Comparison of ENCODE assay signal across 19 cellular contexts in genomic region chr4:124044867-124045266, GRCh38.
DNase-seq lines count a peak whose midpoint lies in the region; ATAC-seq and TF ChIP-seq lines count a peak whose summit lies in the region.
"Had no signal": no experiment of that assay in that cellular context is flagged by ENCODE, and none has a peak within 500 bp of the region (broad histone marks: within the 10 kb centered on the region; RNA-seq: fewer than 3 reads in every experiment).

No MANE protein-coding gene starts in this region.

- H2BK12ac ChIP-seq in trophoblast cell (ENCODE audit: low read length), result peak overlapping the region; percentile 37

- no peaks in the 10 kb centered on the region for H3K79me2 ChIP-seq in trophoblast cell (ENCODE audit: control insufficient read depth, insufficient read depth, low read length, poor library complexity)

- H3K9me3 ChIP-seq in WERI-Rb-1 (ENCODE audit: severe bottlenecking) (no peaks in the 10 kb centered on the region), trophoblast cell (ENCODE audit: insufficient read depth, low read depth, low read length) (no peaks in the 10 kb centered on the region)
- H3K9me3 ChIP-seq: Peyer's patch, SK-N-SH had no signal

- H3K36me3 Mint-ChIP-seq in activated CD8-positive, alpha-beta T cell treated with anti-CD3 and anti-CD28 coated beads for 36 hours (ENCODE audit: low read depth), result no peaks in the 10 kb centered on the region
- no peaks in the 10 kb centered on the region for H3K36me3 Mint-ChIP-seq in activated CD8-positive, alpha-beta T cell treated with anti-CD3 and anti-CD28 coated beads, Interleukin-2, amount 10 ng/mL, durations not matched to agents 7 days and 5 days (ENCODE audit: low read depth)
- H3K36me3 Mint-ChIP-seq: IgD-negative memory B cell had no signal

- intact Hi-C loops in activated CD8-positive, alpha-beta T cell treated with anti-CD3 and anti-CD28 coated beads for 36 hours (cut with micrococcal nuclease), result no loop called here

- no peak overlapping the region for H4K8ac ChIP-seq in trophoblast cell (ENCODE audit: low read depth, low read length)

- no peaks in the 10 kb centered on the region for H3K27me3 Mint-ChIP-seq in activated CD8-positive, alpha-beta T cell treated with anti-CD3 and anti-CD28 coated beads for 36 hours
- H3K27me3 Mint-ChIP-seq in activated CD8-positive, alpha-beta T cell treated with anti-CD3 and anti-CD28 coated beads, Interleukin-2, amount 10 ng/mL, durations not matched to agents 7 days and 5 days (ENCODE audit: low read depth), result no peaks in the 10 kb centered on the region
- H3K27me3 Mint-ChIP-seq: IgD-negative memory B cell had no signal

- no peak for TF ChIP-seq CTCF in activated CD8-positive, alpha-beta T cell treated with anti-CD3 and anti-CD28 coated beads for 36 hours (IDR thresholded peaks at IDR 0.05)
- TF ChIP-seq CTCF in WERI-Rb-1 (IDR thresholded peaks at IDR 0.05; ENCODE audit: low read depth, low read length), result peak; percentile 27; the same call in 1 of the 2 replicates
- no peak for TF ChIP-seq CTCF in foreskin keratinocyte (conservative IDR thresholded peaks at IDR 0.05)

- H2BK5ac ChIP-seq in trophoblast cell (ENCODE audit: low read depth, low read length, poor library complexity), result peak overlapping the region; percentile 9

- H3K4me1 ChIP-seq in foreskin keratinocyte (no peaks in the 10 kb centered on the region), trophoblast cell (ENCODE audit: control insufficient read depth in 1 of 2, insufficient read depth in 2 of 2, low read length in 2 of 2) (peaks cover 8% of the 10 kb centered on the region in 2 experiments)
- H3K4me1 ChIP-seq: Peyer's patch had no signal

- no peak overlapping the region for H3K4me2 ChIP-seq in trophoblast cell (ENCODE audit: low read length)
- H3K4me2 ChIP-seq: SK-N-SH had no signal

- POLR2A ChIA-PET in activated CD8-positive, alpha-beta T cell treated with anti-CD3 and anti-CD28 coated beads for 36 hours (lab: Charles Lee), result no interaction called here
- POLR2A ChIA-PET in activated CD8-positive, alpha-beta T cell treated with anti-CD3 and anti-CD28 coated beads, Interleukin-2, amount 10 ng/mL, durations not matched to agents 7 days and 5 days (lab: Charles Lee), result no interaction called here

- H4K91ac ChIP-seq in trophoblast cell (ENCODE audit: low read depth, low read length), result peak overlapping the region; percentile 53

- no peak overlapping the region for H3K9ac ChIP-seq in trophoblast cell (ENCODE audit: low read length)
- H3K9ac ChIP-seq: BLaER1 treated with 17β-estradiol and CSF1 and Interleukin-3, amounts not matched to agents 10 nM and 100 nM; SK-N-SH had no signal

- H3K4me3 ChIP-seq in WERI-Rb-1 (ENCODE audit: low read depth, low read length) (no peak overlapping the region), trophoblast cell (ENCODE audit: low read depth, low read length) (no peak overlapping the region)
- H3K4me3 ChIP-seq: BLaER1 treated with 17β-estradiol and CSF1 and Interleukin-3, amounts not matched to agents 10 nM and 100 nM; Peyer's patch had no signal

- no peak for ATAC-seq in activated CD8-positive, alpha-beta T cell treated with anti-CD3 and anti-CD28 coated beads for 36 hours
- ATAC-seq in activated CD8-positive, alpha-beta T cell treated with anti-CD3 and anti-CD28 coated beads, Interleukin-2, amount 10 ng/mL, durations not matched to agents 7 days and 5 days, result no peak
- ATAC-seq in foreskin keratinocyte, result peak; percentile 8
- no peak for ATAC-seq in GM19455 (IDR thresholded peaks at IDR 0.05; ENCODE audit: unreplicated experiment)
- no peak for ATAC-seq in HG03432 (IDR thresholded peaks at IDR 0.05; ENCODE audit: unreplicated experiment)

- peak overlapping the region; percentile 23 for H2AFZ ChIP-seq in trophoblast cell (ENCODE audit: insufficient read depth, low read length, poor library complexity)

- no peak overlapping the region for H3K23ac ChIP-seq in trophoblast cell (ENCODE audit: low read length)

- CTCF ChIA-PET in activated CD8-positive, alpha-beta T cell treated with anti-CD3 and anti-CD28 coated beads for 36 hours (lab: Charles Lee), result no interaction called here
- CTCF ChIA-PET in activated CD8-positive, alpha-beta T cell treated with anti-CD3 and anti-CD28 coated beads, Interleukin-2, amount 10 ng/mL, durations not matched to agents 7 days and 5 days (lab: Charles Lee), result no interaction called here

- no peaks in the 10 kb centered on the region for H3K4me1 Mint-ChIP-seq in activated CD8-positive, alpha-beta T cell treated with anti-CD3 and anti-CD28 coated beads for 36 hours (ENCODE audit: low read depth)
- no peaks in the 10 kb centered on the region for H3K4me1 Mint-ChIP-seq in activated CD8-positive, alpha-beta T cell treated with anti-CD3 and anti-CD28 coated beads, Interleukin-2, amount 10 ng/mL, durations not matched to agents 7 days and 5 days (ENCODE audit: low read depth)
- H3K4me1 Mint-ChIP-seq: IgD-negative memory B cell had no signal

- H3K14ac ChIP-seq in trophoblast cell (ENCODE audit: low read length), result peak overlapping the region; percentile 28

- H3K4me3 Mint-ChIP-seq in activated CD8-positive, alpha-beta T cell treated with anti-CD3 and anti-CD28 coated beads for 36 hours, result no peak overlapping the region
- H3K4me3 Mint-ChIP-seq in activated CD8-positive, alpha-beta T cell treated with anti-CD3 and anti-CD28 coated beads, Interleukin-2, amount 10 ng/mL, durations not matched to agents 7 days and 5 days, result no peak overlapping the region
- H3K4me3 Mint-ChIP-seq: HFFc6, IgD-negative memory B cell had no signal

- H3K27ac ChIP-seq in WERI-Rb-1 (no peak overlapping the region), foreskin keratinocyte (no peak overlapping the region), trophoblast cell (ENCODE audit: low read depth, low read length) (no peak overlapping the region)
- H3K27ac ChIP-seq: BLaER1 treated with 17β-estradiol and CSF1 and Interleukin-3, amounts not matched to agents 10 nM and 100 nM; Peyer's patch had no signal

- peak; percentile 3 for DNase-seq in activated CD8-positive, alpha-beta T cell treated with anti-CD3 and anti-CD28 coated beads for 36 hours
- DNase-seq in activated CD8-positive, alpha-beta T cell treated with anti-CD3 and anti-CD28 coated beads, Interleukin-2, amount 10 ng/mL, durations not matched to agents 7 days and 5 days, result no peak
- DNase-seq in WERI-Rb-1, result peak; percentile 30
- no peak for DNase-seq in foreskin keratinocyte
- DNase-seq in trophoblast cell, result peak; percentile 29 to 56
- DNase-seq in GM03348 (ENCODE audit: low spot score), result no peak
- DNase-seq: DMS153, GOT3, HFFc6, NCI-H146, NCI-H2081 treated with DMSO at 0.1 percent for 48 hours, NCI-H526, Peyer's patch, Right ventricle myocardium superior, SK-N-SH had no signal

- H3K9me3 Mint-ChIP-seq in activated CD8-positive, alpha-beta T cell treated with anti-CD3 and anti-CD28 coated beads for 36 hours, result no peaks in the 10 kb centered on the region
- H3K9me3 Mint-ChIP-seq in activated CD8-positive, alpha-beta T cell treated with anti-CD3 and anti-CD28 coated beads, Interleukin-2, amount 10 ng/mL, durations not matched to agents 7 days and 5 days (ENCODE audit: insufficient read depth), result no peaks in the 10 kb centered on the region
- H3K9me3 Mint-ChIP-seq: HFFc6, IgD-negative memory B cell had no signal

- WGBS in trophoblast cell (ENCODE audit: extremely low coverage, insufficient coverage, insufficient read length), result no CpG with 5 or more reads among the region's 5 CpGs

- no peak overlapping the region for H2BK120ac ChIP-seq in trophoblast cell (ENCODE audit: insufficient read depth, low read length, poor library complexity)

- no peaks in the 10 kb centered on the region for H3K27me3 ChIP-seq in WERI-Rb-1 (ENCODE audit: insufficient read depth, low read depth, severe bottlenecking)
- no peaks in the 10 kb centered on the region for H3K27me3 ChIP-seq in foreskin keratinocyte
- no peaks in the 10 kb centered on the region for H3K27me3 ChIP-seq in trophoblast cell (ENCODE audit: insufficient read depth, low read length)
- H3K27me3 ChIP-seq: BLaER1 treated with 17β-estradiol and CSF1 and Interleukin-3, amounts not matched to agents 10 nM and 100 nM; Peyer's patch had no signal

- H3K36me3 ChIP-seq in WERI-Rb-1, result no peaks in the 10 kb centered on the region
- no peaks in the 10 kb centered on the region for H3K36me3 ChIP-seq in trophoblast cell (ENCODE audit: control insufficient read depth in 1 of 2, insufficient read depth in 2 of 2, low read length in 2 of 2)
- H3K36me3 ChIP-seq: BLaER1 treated with 17β-estradiol and CSF1 and Interleukin-3, amounts not matched to agents 10 nM and 100 nM; Peyer's patch had no signal

- no peak overlapping the region for H3K27ac Mint-ChIP-seq in activated CD8-positive, alpha-beta T cell treated with anti-CD3 and anti-CD28 coated beads for 36 hours
- H3K27ac Mint-ChIP-seq in activated CD8-positive, alpha-beta T cell treated with anti-CD3 and anti-CD28 coated beads, Interleukin-2, amount 10 ng/mL, durations not matched to agents 7 days and 5 days, result no peak overlapping the region
- H3K27ac Mint-ChIP-seq: HFFc6, IgD-negative memory B cell had no signal

- no peak overlapping the region for H4K12ac ChIP-seq in trophoblast cell (ENCODE audit: low read depth, low read length)

- no peak overlapping the region for H3K4ac ChIP-seq in trophoblast cell (ENCODE audit: low read depth, low read length)

- peaks cover 3% of the 10 kb centered on the region for H3K79me1 ChIP-seq in trophoblast cell (ENCODE audit: low read length)

- no peak overlapping the region for H3K18ac ChIP-seq in trophoblast cell (ENCODE audit: low read length)

- no peak overlapping the region for H2AK5ac ChIP-seq in trophoblast cell (ENCODE audit: low read length)

Comparison
In these comparisons a context has a peak if more than half of its experiments do, and no peak if none do; other contexts are left out.
1. DNase-seq: peak in activated CD8-positive, alpha-beta T cell treated with anti-CD3 and anti-CD28 coated beads for 36 hours (single experiment), WERI-Rb-1 (single experiment) and trophoblast cell (2 of 2); none in activated CD8-positive, alpha-beta T cell treated with anti-CD3 and anti-CD28 coated beads, Interleukin-2, amount 10 ng/mL, durations not matched to agents 7 days and 5 days (single experiment), foreskin keratinocyte (0 of 2) and GM03348 (single experiment).